In genomic region chr15:47773163-47773562, GRCh38 we compare ENCODE assay signal across 2 cellular contexts.
TF ChIP-seq lines count a peak whose summit lies in the region.

No MANE protein-coding gene starts in this region.

TF ChIP-seq in IMR-90, 13 proteins besides CTCF, POLR2A, EP300 and RAD21:
- TF ChIP-seq FOS (IDR thresholded peaks at IDR 0.05; ENCODE audit: low read depth, low read length) (no peak), ELK1 (IDR thresholded peaks at IDR 0.05; ENCODE audit: borderline replicate concordance, low read depth, low read length) (no peak), SMC3 (IDR thresholded peaks at IDR 0.05; ENCODE audit: low read depth, low read length) (no peak), RFX5 (IDR thresholded peaks at IDR 0.05; ENCODE audit: low read depth, low read length) (no peak), NFE2L2 (IDR thresholded peaks at IDR 0.05; ENCODE audit: low read depth, low read length) (no peak), BHLHE40 (IDR thresholded peaks at IDR 0.05; ENCODE audit: low read depth, low read length) (no peak), MXI1 (IDR thresholded peaks at IDR 0.05; ENCODE audit: borderline replicate concordance, low read depth, low read length) (no peak), CEBPB (IDR thresholded peaks at IDR 0.05; ENCODE audit: low read depth, low read length) (no peak), CHD1 (IDR thresholded peaks at IDR 0.05; ENCODE audit: low read depth, low read length) (no peak), RCOR1 (IDR thresholded peaks at IDR 0.05; ENCODE audit: insufficient replicate concordance, low read length) (no peak), MAZ (IDR thresholded peaks at IDR 0.05; ENCODE audit: borderline replicate concordance, low read depth, low read length) (no peak), MAFK (IDR thresholded peaks at IDR 0.05; ENCODE audit: low read depth, low read length) (no peak), USF2 (IDR thresholded peaks at IDR 0.05; ENCODE audit: low read depth, low read length) (no peak)

TF ChIP-seq in GM12878, 131 proteins besides CTCF, POLR2A, EP300 and RAD21:
- no peak for TF ChIP-seq RUNX3 (IDR thresholded peaks at IDR 0.05; ENCODE audit: low read length)
- TF ChIP-seq BMI1 (IDR thresholded peaks at IDR 0.05; ENCODE audit: borderline replicate concordance): no peak
- TF ChIP-seq MEF2B (IDR thresholded peaks at IDR 0.05; ENCODE audit: partially characterized antibody, poor library complexity, severe bottlenecking): no peak
